ENCODE assay signal across 23 cellular contexts in the genomic region with DNA sequence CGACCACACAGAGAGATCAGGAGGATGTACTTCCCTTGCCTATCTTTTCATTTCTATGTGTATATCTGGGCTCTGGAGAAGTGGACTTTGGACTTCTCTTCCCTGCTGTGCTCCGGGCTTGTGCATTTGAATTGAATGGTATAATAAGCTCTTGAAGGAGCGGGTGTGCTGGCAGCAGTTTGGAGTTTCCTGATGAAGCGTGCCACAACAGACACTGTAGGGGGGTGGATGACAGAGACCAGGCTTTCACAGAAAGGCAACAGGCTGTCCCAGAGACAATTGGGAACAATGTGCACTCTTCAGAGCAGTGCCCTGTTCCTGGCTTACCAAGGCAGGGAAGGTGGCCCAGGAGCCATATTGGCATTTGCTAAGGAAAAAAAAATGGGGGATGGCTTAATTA.
DNase-seq lines count a peak whose midpoint lies in the region; ATAC-seq lines count a peak whose summit lies in the region.
"Had no signal": no experiment of that assay in that cellular context is flagged by ENCODE, and none has a peak within 500 bp of the region (broad histone marks: within the 10 kb centered on the region; RNA-seq: fewer than 3 reads in every experiment).

No MANE protein-coding gene starts in this region.

- no peaks in the 10 kb centered on the region for H3K36me3 Mint-ChIP-seq in stimulated activated naive B cell treated with anti-CD40 and anti-IgM and Interleukin-4, amounts not matched to agents 10 μg/mL and 1 μg/mL and 100 μg/mL, for 72 hours
- H3K36me3 Mint-ChIP-seq: activated naive CD8-positive, alpha-beta T cell; CD4-positive, CD25-positive, alpha-beta regulatory T cell; memory B cell had no signal

- no peaks in the 10 kb centered on the region for H3K4me1 Mint-ChIP-seq in stimulated activated naive B cell treated with anti-CD40 and anti-IgM and Interleukin-4, amounts not matched to agents 10 μg/mL and 1 μg/mL and 100 μg/mL, for 72 hours
- H3K4me1 Mint-ChIP-seq: CD4-positive, CD25-positive, alpha-beta regulatory T cell; memory B cell had no signal

- ATAC-seq in stimulated activated naive B cell treated with anti-CD40 and anti-IgM and Interleukin-4, amounts not matched to agents 10 μg/mL and 1 μg/mL and 100 μg/mL, for 72 hours (replicated peaks): no peak
- ATAC-seq: left colon had no signal

- no peaks in the 10 kb centered on the region for H3K27me3 ChIP-seq in rectal smooth muscle tissue (ENCODE audit: control insufficient read depth, insufficient read depth, low read length)
- H3K27me3 ChIP-seq: esophagus muscularis mucosa, SJSA1, testis had no signal

- no peaks in the 10 kb centered on the region for H3K36me3 ChIP-seq in rectal smooth muscle tissue (ENCODE audit: control insufficient read depth, insufficient read depth, low read length)
- H3K36me3 ChIP-seq: esophagus muscularis mucosa, prostate gland, SJSA1 had no signal

- DNase-seq in G401 (ENCODE audit: low spot score) (peak; percentile 28), NCI-H345 treated with DMSO at 0.1 percent for 48 hours (lab: John Stamatoyannopoulos, UW; ENCODE audit: unreplicated experiment) (peak; percentile 14), cerebellum (ENCODE audit: low spot score) (peak; percentile 1), OCI-M1 (lab: John Stamatoyannopoulos, UW) (no peak), kidney tubule cell (ENCODE audit: low spot score) (no peak)
- no peak for DNase-seq in stimulated activated naive B cell treated with anti-CD40 and anti-IgM and Interleukin-4, amounts not matched to agents 10 μg/mL and 1 μg/mL and 100 μg/mL, for 72 hours
- DNase-seq: activated CD4-positive, CD25-positive, alpha-beta regulatory T cell treated with anti-CD3 and anti-CD28 coated beads, Interleukin-2, amount 50 U/mL, for 72 hours; activated effector memory CD4-positive, alpha-beta T cell treated with Interleukin-2 at 50 U/mL for 16 hours; CD4-positive, CD25-positive, alpha-beta regulatory T cell; foreskin melanocyte; left colon; NCI-H1930; NCI-H226; NK-92 treated with Interleukin-12 subunit alpha and Interleukin-12 subunit beta, amount 100 ng/mL, for 24 hours; stimulated activated naive CD4-positive, alpha-beta T cell treated with Interleukin-2 at 50 U/mL for 16 hours; testis had no signal

- H3K27me3 Mint-ChIP-seq in stimulated activated naive B cell treated with anti-CD40 and anti-IgM and Interleukin-4, amounts not matched to agents 10 μg/mL and 1 μg/mL and 100 μg/mL, for 72 hours: peaks cover 8 to 17% of the 10 kb centered on the region in 2 donors
- H3K27me3 Mint-ChIP-seq: activated naive CD8-positive, alpha-beta T cell; CD4-positive, CD25-positive, alpha-beta regulatory T cell had no signal

- in situ Hi-C loops in G401 (cut with HindIII; ENCODE audit: low sequenced_read_pairs): no loop called here

- no peak overlapping the region for H3K4me3 ChIP-seq in rectal smooth muscle tissue (ENCODE audit: low read length)
- H3K4me3 ChIP-seq: coronary artery, esophagus muscularis mucosa, prostate gland, SJSA1, testis had no signal

- H3K27ac ChIP-seq in rectal smooth muscle tissue (ENCODE audit: low read depth, low read length): peak overlapping the region; percentile 11
- H3K27ac ChIP-seq: coronary artery, esophagus muscularis mucosa, prostate gland, SJSA1, testis had no signal

- no peak overlapping the region for H3K9ac ChIP-seq in rectal smooth muscle tissue (ENCODE audit: low read length)

- H3K9me3 Mint-ChIP-seq in stimulated activated naive B cell treated with anti-CD40 and anti-IgM and Interleukin-4, amounts not matched to agents 10 μg/mL and 1 μg/mL and 100 μg/mL, for 72 hours: peaks cover 0 to 5% of the 10 kb centered on the region in 2 donors
- H3K9me3 Mint-ChIP-seq: memory B cell had no signal

- H3K27ac Mint-ChIP-seq in stimulated activated naive B cell treated with anti-CD40 and anti-IgM and Interleukin-4, amounts not matched to agents 10 μg/mL and 1 μg/mL and 100 μg/mL, for 72 hours: no peak overlapping the region
- H3K27ac Mint-ChIP-seq: activated naive CD8-positive, alpha-beta T cell; CD4-positive, CD25-positive, alpha-beta regulatory T cell; memory B cell had no signal

- no peak overlapping the region for H3K4me3 Mint-ChIP-seq in stimulated activated naive B cell treated with anti-CD40 and anti-IgM and Interleukin-4, amounts not matched to agents 10 μg/mL and 1 μg/mL and 100 μg/mL, for 72 hours
- H3K4me3 Mint-ChIP-seq: activated naive CD8-positive, alpha-beta T cell; CD4-positive, CD25-positive, alpha-beta regulatory T cell; memory B cell had no signal

- no peaks in the 10 kb centered on the region for H3K4me1 ChIP-seq in rectal smooth muscle tissue (ENCODE audit: control insufficient read depth, insufficient read depth, low read length)
- H3K4me1 ChIP-seq: esophagus muscularis mucosa, prostate gland, SJSA1, testis had no signal

Comparison
In these comparisons a context has a peak if more than half of its experiments do, and no peak if none do; other contexts are left out.
1. DNase-seq: peak in G401 (single experiment), NCI-H345 treated with DMSO at 0.1 percent for 48 hours (single experiment) and cerebellum (single experiment); none in OCI-M1 (single experiment), kidney tubule cell (single experiment) and stimulated activated naive B cell treated with anti-CD40 and anti-IgM and Interleukin-4, amounts not matched to agents 10 μg/mL and 1 μg/mL and 100 μg/mL, for 72 hours (single experiment).